In genomic region chr3:141058996-141059395, GRCh38 we compare ENCODE assay signal across 31 cellular contexts. TPM values are rescaled to one million over a fixed set of nuclear protein-coding genes. Genes with fewer than 3 reads are reported as not detected.
"Had no signal": no experiment of that assay in that cellular context is flagged by ENCODE, and none has a peak within 500 bp of the region (broad histone marks: within the 10 kb centered on the region; RNA-seq: fewer than 3 reads in every experiment).

No MANE protein-coding gene starts in this region.

- H3K27ac Mint-ChIP-seq: activated CD4-positive, alpha-beta memory T cell treated with anti-CD3 and anti-CD28 coated beads, Interleukin-2, amount 10 ng/mL, durations not matched to agents 7 days and 5 days; activated naive CD4-positive, alpha-beta T cell treated with anti-CD3 and anti-CD28 coated beads, Interleukin-2, amount 10 ng/mL, durations not matched to agents 7 days and 5 days; activated naive CD8-positive, alpha-beta T cell; activated naive CD8-positive, alpha-beta T cell treated with anti-CD3 and anti-CD28 coated beads, Interleukin-2, amount 50 U/mL, for 24 hours had no signal

- H3K36me3 Mint-ChIP-seq: activated naive CD4-positive, alpha-beta T cell treated with anti-CD3 and anti-CD28 coated beads, Interleukin-2, amount 10 ng/mL, durations not matched to agents 7 days and 5 days; activated naive CD8-positive, alpha-beta T cell had no signal

- DNase-seq: activated CD4-positive, alpha-beta T cell treated with anti-CD3 and anti-CD28 coated beads for 1 hour; activated CD4-positive, alpha-beta T cell treated with anti-CD3 and anti-CD28 coated beads for 48 hours; activated CD4-positive, CD25-positive, alpha-beta regulatory T cell; activated effector memory CD4-positive, alpha-beta T cell treated with Interleukin-2 at 50 U/mL for 16 hours; activated naive CD4-positive, alpha-beta T cell treated with anti-CD3 and anti-CD28 coated beads, Interleukin-2, amount 10 ng/mL, durations not matched to agents 7 days and 5 days; activated naive CD8-positive, alpha-beta T cell treated with anti-CD3 and anti-CD28 coated beads, Interleukin-2, amount 50 U/mL, for 24 hours; activated T-cell treated with anti-CD3 and anti-CD28 coated beads, Interleukin-2, amount 50 U/mL, for 48 hours; anterior cingulate cortex; Kasumi-1; KG1; MG63; NCI-H1048; NCI-H1105 treated with DMSO at 0.1 percent for 48 hours; NCI-H146; NCI-H187 treated with DMSO at 0.1 percent for 48 hours; NCI-H2081; NCI-H345; NCI-H524 treated with DMSO at 0.1 percent for 48 hours; SHP77; SJCRH30; T1000; WERI-Rb-1 had no signal

- H3K4me3 ChIP-seq: MG63, SJCRH30, SK-N-MC had no signal

- H3K4me3 Mint-ChIP-seq: activated CD4-positive, alpha-beta memory T cell treated with anti-CD3 and anti-CD28 coated beads, Interleukin-2, amount 10 ng/mL, durations not matched to agents 7 days and 5 days; activated naive CD4-positive, alpha-beta T cell treated with anti-CD3 and anti-CD28 coated beads, Interleukin-2, amount 10 ng/mL, durations not matched to agents 7 days and 5 days; activated naive CD8-positive, alpha-beta T cell; activated naive CD8-positive, alpha-beta T cell treated with anti-CD3 and anti-CD28 coated beads, Interleukin-2, amount 50 U/mL, for 24 hours; brain had no signal

- H3K27ac ChIP-seq: SJCRH30, SK-N-MC had no signal

- H3K36me3 ChIP-seq: MG63 had no signal

- H3K27me3 ChIP-seq: SJCRH30 had no signal

- ATAC-seq: activated naive CD8-positive, alpha-beta T cell treated with anti-CD3 and anti-CD28 coated beads, Interleukin-2, amount 50 U/mL, for 24 hours; Panc1 had no signal

- H3K9me3 ChIP-seq: MG63, SJCRH30 had no signal

- H3K4me1 Mint-ChIP-seq: activated naive CD8-positive, alpha-beta T cell treated with anti-CD3 and anti-CD28 coated beads, Interleukin-2, amount 50 U/mL, for 24 hours had no signal

- H3K9me3 Mint-ChIP-seq: activated CD4-positive, alpha-beta memory T cell treated with anti-CD3 and anti-CD28 coated beads, Interleukin-2, amount 10 ng/mL, durations not matched to agents 7 days and 5 days; activated naive CD8-positive, alpha-beta T cell treated with anti-CD3 and anti-CD28 coated beads, Interleukin-2, amount 50 U/mL, for 24 hours had no signal

RNA-seq across cellular contexts. Expression of gene SPSB4, which starts 7.8 kb away (rescaled TPM):
- total RNA-seq: activated CD4-positive, alpha-beta memory T cell treated with anti-CD3 and anti-CD28 coated beads, Interleukin-2, amount 10 ng/mL, durations not matched to agents 7 days and 5 days; activated CD8-positive, alpha-beta memory T cell treated with anti-CD3 and anti-CD28 coated beads for 36 hours; RPMI7951; T-helper 1 cell treated with Interleukin-12 subunit alpha and Interleukin-12 subunit beta and Interleukin-4 antibody, amounts not matched to agents 30 ng/mL and 1 ng/mL, for 36 hours; T-helper 2 cell treated with Interferon-gamma antibody and Interleukin-4, amounts not matched to agents 100 ng/mL and 5 ng/mL, for 36 hours had no signal
